4 cellular contexts compared by ENCODE assay signal in genomic region chrY:13986373-13986772, GRCh38. TPM values are rescaled to one million over a fixed set of nuclear protein-coding genes. Genes with fewer than 3 reads are reported as not detected.
"Had no signal": no experiment of that assay in that cellular context is flagged by ENCODE, and none has a peak within 500 bp of the region (broad histone marks: within the 10 kb centered on the region; RNA-seq: fewer than 3 reads in every experiment).

VCY (minus strand) TSS chrY:13986473; CDS start chrY:13986440, 33 bp downstream.

RNA-seq across cellular contexts. Expression of gene VCY, which starts in this region (rescaled TPM):
- total RNA-seq: LHCN-M2, M059J, MCF 10A, NCI-H460 had no signal
